Comparison of ENCODE assay signal across 1 cellular context in genomic region chr9:129136446-129137049, GRCh38.
TF ChIP-seq lines count a peak whose summit lies in the region.

No MANE protein-coding gene starts in this region.

TF ChIP-seq in HepG2, 621 proteins besides CTCF, POLR2A, EP300 and RAD21 (continued from another document):
- TF ChIP-seq ZBED4 (CRISPR knock-in tag; IDR thresholded peaks at IDR 0.05; ENCODE audit: borderline replicate concordance) (no peak), SP2 (CRISPR knock-in tag; IDR thresholded peaks at IDR 0.05) (no peak), ZNF12 (CRISPR knock-in tag; IDR thresholded peaks at IDR 0.05) (no peak), TSC22D2 (CRISPR knock-in tag; IDR thresholded peaks at IDR 0.05; ENCODE audit: borderline replicate concordance) (no peak), ZNF225 (CRISPR knock-in tag; IDR thresholded peaks at IDR 0.05) (no peak), SP4 (CRISPR knock-in tag; IDR thresholded peaks at IDR 0.05) (no peak), ZNF629 (CRISPR knock-in tag; conservative IDR thresholded peaks at IDR 0.05) (no peak), ZNF441 (CRISPR knock-in tag; IDR thresholded peaks at IDR 0.05; ENCODE audit: borderline replicate concordance) (no peak)
